21 cellular contexts compared by ENCODE assay signal in the genomic region with DNA sequence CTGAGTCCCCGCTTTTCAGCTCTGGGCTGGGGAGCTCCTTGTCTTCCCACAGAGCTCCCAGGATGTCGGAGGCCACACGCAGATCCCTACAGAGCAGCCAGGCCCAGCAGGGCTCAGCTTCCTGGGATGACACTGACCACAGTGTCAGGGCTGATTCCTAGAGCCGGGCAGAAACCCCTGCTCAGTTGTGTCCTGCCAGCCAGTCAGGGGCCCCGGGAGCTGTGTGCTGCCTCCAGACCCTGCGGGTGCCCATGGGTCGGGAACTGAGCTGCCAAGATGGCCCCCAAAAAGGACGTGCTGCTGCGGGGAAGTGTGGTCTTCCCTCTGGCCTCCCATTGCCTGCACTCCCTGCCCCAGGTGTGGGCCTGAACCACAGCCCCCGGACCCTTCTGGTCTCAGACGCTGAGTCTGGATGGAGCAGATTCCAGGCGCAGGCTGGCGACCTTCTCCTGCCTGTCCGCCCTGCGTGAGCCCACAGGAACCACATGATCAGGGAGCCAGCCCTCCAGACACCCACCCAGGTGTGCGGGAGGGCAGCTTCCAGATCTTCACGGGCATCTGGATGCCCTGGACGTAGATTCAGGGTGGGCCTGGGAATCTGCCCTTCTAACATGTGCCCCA.
A peak's percentile ranks its signal among the peaks of the same experiment; 100 is the strongest.
DNase-seq lines count a peak whose midpoint lies in the region; ATAC-seq and TF ChIP-seq lines count a peak whose summit lies in the region.
"Had no signal": no experiment of that assay in that cellular context is flagged by ENCODE, and none has a peak within 500 bp of the region (broad histone marks: within the 10 kb centered on the region; RNA-seq: fewer than 3 reads in every experiment).

No MANE protein-coding gene starts in this region.

- H3K4me3 Mint-ChIP-seq in activated CD8-positive, alpha-beta memory T cell treated with anti-CD3 and anti-CD28 coated beads, Interleukin-2, amount 10 ng/mL, durations not matched to agents 7 days and 5 days = no peak overlapping the region
- H3K4me3 Mint-ChIP-seq in dendritic cell treated with granulocyte-macrophage colony-stimulating factor and Interleukin-4, amounts not matched to agents 40 ng/mL and 50 ng/mL, for 4 days = no peak overlapping the region
- H3K4me3 Mint-ChIP-seq in memory B cell = no peak overlapping the region
- H3K4me3 Mint-ChIP-seq: activated naive CD8-positive, alpha-beta T cell; immature natural killer cell; neural crest cell had no signal

- H3K27me3 ChIP-seq in tibial artery = no peaks in the 10 kb centered on the region
- no peaks in the 10 kb centered on the region for H3K27me3 ChIP-seq in effector memory CD4-positive, alpha-beta T cell (replicated peaks; ENCODE audit: control insufficient read depth, insufficient read depth, low read length, poor library complexity, severe bottlenecking)
- H3K27me3 ChIP-seq: transverse colon had no signal

- no peak for TF ChIP-seq CTCF in tibial artery (IDR thresholded peaks at IDR 0.05)

- H3K9me3 Mint-ChIP-seq in activated CD8-positive, alpha-beta memory T cell treated with anti-CD3 and anti-CD28 coated beads, Interleukin-2, amount 10 ng/mL, durations not matched to agents 7 days and 5 days (ENCODE audit: low read depth) = no peaks in the 10 kb centered on the region
- no peaks in the 10 kb centered on the region for H3K9me3 Mint-ChIP-seq in dendritic cell treated with granulocyte-macrophage colony-stimulating factor and Interleukin-4, amounts not matched to agents 40 ng/mL and 50 ng/mL, for 4 days
- no peaks in the 10 kb centered on the region for H3K9me3 Mint-ChIP-seq in memory B cell
- H3K9me3 Mint-ChIP-seq: immature natural killer cell, neural crest cell had no signal

- CTCF ChIA-PET in activated CD8-positive, alpha-beta memory T cell treated with anti-CD3 and anti-CD28 coated beads, Interleukin-2, amount 10 ng/mL, durations not matched to agents 7 days and 5 days (lab: Charles Lee) = no interaction called here

- peaks cover 3% of the 10 kb centered on the region for H3K4me1 Mint-ChIP-seq in activated CD8-positive, alpha-beta memory T cell treated with anti-CD3 and anti-CD28 coated beads, Interleukin-2, amount 10 ng/mL, durations not matched to agents 7 days and 5 days
- H3K4me1 Mint-ChIP-seq in dendritic cell treated with granulocyte-macrophage colony-stimulating factor and Interleukin-4, amounts not matched to agents 40 ng/mL and 50 ng/mL, for 4 days (ENCODE audit: low read depth) = peaks cover 39% of the 10 kb centered on the region
- peaks cover 15% of the 10 kb centered on the region for H3K4me1 Mint-ChIP-seq in memory B cell

- H3K27ac ChIP-seq in tibial artery = no peak overlapping the region
- no peak overlapping the region for H3K27ac ChIP-seq in effector memory CD4-positive, alpha-beta T cell (ENCODE audit: insufficient read depth, low read length, poor library complexity, severe bottlenecking)
- H3K27ac ChIP-seq: transverse colon had no signal

- peaks cover 0 to 17% (median 3%) of the 10 kb centered on the region in 4 donors for H3K4me1 ChIP-seq in tibial artery
- H3K4me1 ChIP-seq in effector memory CD4-positive, alpha-beta T cell (ENCODE audit: control insufficient read depth, insufficient read depth, low read length, poor library complexity, severe bottlenecking) = no peaks in the 10 kb centered on the region

- no peaks in the 10 kb centered on the region for H3K36me3 Mint-ChIP-seq in activated CD8-positive, alpha-beta memory T cell treated with anti-CD3 and anti-CD28 coated beads, Interleukin-2, amount 10 ng/mL, durations not matched to agents 7 days and 5 days
- peaks cover 64% of the 10 kb centered on the region for H3K36me3 Mint-ChIP-seq in dendritic cell treated with granulocyte-macrophage colony-stimulating factor and Interleukin-4, amounts not matched to agents 40 ng/mL and 50 ng/mL, for 4 days (ENCODE audit: low read depth)
- H3K36me3 Mint-ChIP-seq in memory B cell = peaks cover 13% of the 10 kb centered on the region

- no peak overlapping the region for H3K4me3 ChIP-seq in tibial artery
- no peak overlapping the region for H3K4me3 ChIP-seq in effector memory CD4-positive, alpha-beta T cell (ENCODE audit: insufficient read depth, low read depth, low read length, poor library complexity, severe bottlenecking)
- H3K4me3 ChIP-seq: transverse colon had no signal

- H3K9me3 ChIP-seq in tibial artery = no peaks in the 10 kb centered on the region
- H3K9me3 ChIP-seq in effector memory CD4-positive, alpha-beta T cell (ENCODE audit: control insufficient read depth, low read length) = no peaks in the 10 kb centered on the region
- H3K9me3 ChIP-seq: transverse colon had no signal

- no peaks in the 10 kb centered on the region for H3K27me3 Mint-ChIP-seq in activated CD8-positive, alpha-beta memory T cell treated with anti-CD3 and anti-CD28 coated beads, Interleukin-2, amount 10 ng/mL, durations not matched to agents 7 days and 5 days
- no peaks in the 10 kb centered on the region for H3K27me3 Mint-ChIP-seq in dendritic cell treated with granulocyte-macrophage colony-stimulating factor and Interleukin-4, amounts not matched to agents 40 ng/mL and 50 ng/mL, for 4 days
- no peaks in the 10 kb centered on the region for H3K27me3 Mint-ChIP-seq in memory B cell
- H3K27me3 Mint-ChIP-seq: activated naive CD8-positive, alpha-beta T cell had no signal

- DNase-seq in activated CD8-positive, alpha-beta memory T cell treated with anti-CD3 and anti-CD28 coated beads, Interleukin-2, amount 50 U/mL, for 4 hours = peak; percentile 10
- no peak for DNase-seq in activated CD8-positive, alpha-beta memory T cell treated with anti-CD3 and anti-CD28 coated beads, Interleukin-2, amount 10 ng/mL, durations not matched to agents 7 days and 5 days
- DNase-seq in memory B cell (ENCODE audit: low spot score in 2 of 2) (no peak), tibial artery (peak; percentile 16 to 47), inferior parietal cortex (ENCODE audit: extremely low spot score) (no peak)
- no peak for DNase-seq in effector memory CD4-positive, alpha-beta T cell
- DNase-seq: 8988T; activated CD4-positive, alpha-beta T cell treated with anti-CD3 and anti-CD28 coated beads, Interleukin-2, amount 50 U/mL, for 4 hours; activated T-cell treated with anti-CD3 and anti-CD28 coated beads for 4 hours; immature natural killer cell; mesendoderm; NCI-H1436; NCI-H2171; NCI-H526; retina; stimulated activated naive CD4-positive, alpha-beta T cell; transverse colon had no signal

- ATAC-seq in activated CD8-positive, alpha-beta memory T cell treated with anti-CD3 and anti-CD28 coated beads, Interleukin-2, amount 10 ng/mL, durations not matched to agents 7 days and 5 days = no peak
- ATAC-seq in memory B cell (ENCODE audit: low read depth) (no peak), HG02938 (IDR thresholded peaks at IDR 0.05; ENCODE audit: unreplicated experiment) (no peak)

- intact Hi-C loops in dendritic cell treated with granulocyte-macrophage colony-stimulating factor and Interleukin-4, amounts not matched to agents 40 ng/mL and 50 ng/mL, for 4 days (cut with micrococcal nuclease) = no loop called here
- intact Hi-C loops in tibial artery (cut with DNase I; ENCODE audit: low total_unique reads) = no loop called here

- H3K27ac Mint-ChIP-seq in activated CD8-positive, alpha-beta memory T cell treated with anti-CD3 and anti-CD28 coated beads, Interleukin-2, amount 10 ng/mL, durations not matched to agents 7 days and 5 days = no peak overlapping the region
- H3K27ac Mint-ChIP-seq in dendritic cell treated with granulocyte-macrophage colony-stimulating factor and Interleukin-4, amounts not matched to agents 40 ng/mL and 50 ng/mL, for 4 days = peak overlapping the region; percentile 100
- peak overlapping the region; percentile 47 for H3K27ac Mint-ChIP-seq in memory B cell
- H3K27ac Mint-ChIP-seq: activated naive CD8-positive, alpha-beta T cell; immature natural killer cell had no signal

- peaks cover 0 to 19% (median 0%) of the 10 kb centered on the region in 3 donors for H3K36me3 ChIP-seq in tibial artery
- no peaks in the 10 kb centered on the region for H3K36me3 ChIP-seq in effector memory CD4-positive, alpha-beta T cell (ENCODE audit: control insufficient read depth, insufficient read depth, low read length)
- H3K36me3 ChIP-seq: transverse colon had no signal

Comparison
In these comparisons a context has a peak if more than half of its experiments do, and no peak if none do; other contexts are left out.
1. DNase-seq: peak in activated CD8-positive, alpha-beta memory T cell treated with anti-CD3 and anti-CD28 coated beads, Interleukin-2, amount 50 U/mL, for 4 hours (single experiment) and tibial artery (2 of 2); none in activated CD8-positive, alpha-beta memory T cell treated with anti-CD3 and anti-CD28 coated beads, Interleukin-2, amount 10 ng/mL, durations not matched to agents 7 days and 5 days (single experiment), memory B cell (0 of 2), inferior parietal cortex (single experiment) and effector memory CD4-positive, alpha-beta T cell (0 of 3).